1 cellular context compared by ENCODE assay signal in the genomic region with DNA sequence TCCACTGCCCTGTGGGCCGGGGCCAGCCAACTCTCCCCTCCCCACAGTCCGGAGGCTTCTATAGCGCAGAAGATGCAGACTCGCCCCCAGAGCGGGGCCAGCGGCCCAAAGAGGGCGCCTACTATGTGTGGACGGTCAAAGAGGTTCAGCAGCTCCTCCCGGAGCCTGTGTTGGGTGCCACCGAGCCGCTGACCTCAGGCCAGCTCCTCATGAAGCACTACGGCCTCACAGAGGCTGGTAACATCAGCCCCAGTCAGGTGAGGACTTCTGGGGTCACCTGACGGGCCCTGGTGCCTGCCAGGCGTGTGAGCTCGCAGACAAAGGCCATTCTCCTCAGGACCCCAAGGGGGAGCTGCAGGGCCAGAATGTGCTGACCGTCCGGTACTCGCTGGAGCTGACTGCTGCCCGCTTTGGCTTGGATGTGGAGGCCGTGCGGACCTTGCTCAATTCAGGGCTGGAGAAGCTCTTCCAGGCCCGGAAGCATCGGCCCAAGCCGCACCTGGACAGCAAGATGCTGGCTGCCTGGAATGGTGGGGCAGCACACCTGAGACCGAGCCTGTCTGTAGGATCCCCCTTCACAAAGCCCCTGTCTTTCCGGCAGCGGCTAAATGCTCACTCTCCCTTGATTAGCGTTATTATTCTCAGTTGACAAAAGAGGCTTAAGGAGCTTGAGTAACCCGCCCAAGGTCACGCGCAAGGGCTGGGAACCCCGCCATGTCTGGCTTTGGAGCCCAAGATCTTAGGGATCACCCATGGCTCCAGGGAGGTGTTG.
TF ChIP-seq lines count a peak whose summit lies in the region.

No MANE protein-coding gene starts in this region.

TF ChIP-seq in IMR-90, 13 proteins besides CTCF, POLR2A, EP300 and RAD21:
- TF ChIP-seq FOS (IDR thresholded peaks at IDR 0.05; ENCODE audit: low read depth, low read length) = no peak
- TF ChIP-seq MXI1 (IDR thresholded peaks at IDR 0.05; ENCODE audit: borderline replicate concordance, low read depth, low read length) = 0 out of 2 replicates have a peak, but pooled peaks have one; percentile 38
- peak; percentile 84 for TF ChIP-seq CEBPB (IDR thresholded peaks at IDR 0.05; ENCODE audit: low read depth, low read length)
- TF ChIP-seq ELK1 (IDR thresholded peaks at IDR 0.05; ENCODE audit: borderline replicate concordance, low read depth, low read length) = no peak
- TF ChIP-seq NFE2L2 (IDR thresholded peaks at IDR 0.05; ENCODE audit: low read depth, low read length) = no peak
- peak; percentile 44; the same call in 1 of the 2 replicates for TF ChIP-seq BHLHE40 (IDR thresholded peaks at IDR 0.05; ENCODE audit: low read depth, low read length)
- peak; percentile 95 for TF ChIP-seq SMC3 (IDR thresholded peaks at IDR 0.05; ENCODE audit: low read depth, low read length)
- TF ChIP-seq MAFK (IDR thresholded peaks at IDR 0.05; ENCODE audit: low read depth, low read length) = peak; percentile 35; the same call in 1 of the 2 replicates
- no peak for TF ChIP-seq RFX5 (IDR thresholded peaks at IDR 0.05; ENCODE audit: low read depth, low read length)
- no peak for TF ChIP-seq CHD1 (IDR thresholded peaks at IDR 0.05; ENCODE audit: low read depth, low read length)
- TF ChIP-seq RCOR1 (IDR thresholded peaks at IDR 0.05; ENCODE audit: insufficient replicate concordance, low read length) = no peak
- TF ChIP-seq MAZ (IDR thresholded peaks at IDR 0.05; ENCODE audit: borderline replicate concordance, low read depth, low read length) = peak; percentile 30; the same call in 1 of the 2 replicates
- TF ChIP-seq USF2 (IDR thresholded peaks at IDR 0.05; ENCODE audit: low read depth, low read length) = peak; percentile 88
